Comparison of ENCODE assay signal across 8 cellular contexts in genomic region chr16:31810863-31811262, GRCh38.
"Had no signal": no experiment of that assay in that cellular context is flagged by ENCODE, and none has a peak within 500 bp of the region (broad histone marks: within the 10 kb centered on the region; RNA-seq: fewer than 3 reads in every experiment).

No MANE protein-coding gene starts in this region.

- H3K4me3 ChIP-seq: GM12878 had no signal

- DNase-seq: GDM1, GF-D8 had no signal

- FAIRE-seq: G401.6, GM12878, GM12891, GM12892, GM18507, GM19239 had no signal

- ATAC-seq: GM12878 had no signal
